ENCODE assay signal across 21 cellular contexts in genomic region chr6:50143011-50143719, GRCh38.
"Had no signal": no experiment of that assay in that cellular context is flagged by ENCODE, and none has a peak within 500 bp of the region (broad histone marks: within the 10 kb centered on the region; RNA-seq: fewer than 3 reads in every experiment).

No MANE protein-coding gene starts in this region.

- H2AFZ ChIP-seq: hepatocyte, parathyroid adenoma had no signal

- H3K36me3 ChIP-seq: colonic mucosa, left lung, neutrophil had no signal

- H3K4me3 ChIP-seq: colonic mucosa, hepatocyte, left lung, skin epidermis had no signal

- H3K9me3 ChIP-seq: colonic mucosa, left lung, neutrophil had no signal

- H3K27me3 ChIP-seq: colonic mucosa, hepatocyte, left lung, neutrophil had no signal

- H3K4me1 ChIP-seq: colonic mucosa, left lung, parathyroid adenoma had no signal

- FAIRE-seq: endometrium, keratinocyte had no signal

- H3K27ac ChIP-seq: colonic mucosa, hepatocyte, left lung, neutrophil, parathyroid adenoma, skin epidermis had no signal

- H3K9ac ChIP-seq: parathyroid adenoma had no signal

- ATAC-seq: left lung; naive thymus-derived CD4-positive, alpha-beta T cell; stimulated activated naive CD8-positive, alpha-beta T cell treated with anti-CD3 and anti-CD28 coated beads, Interleukin-15, amount 100 ng/mL, for 72 hours; T-cell had no signal

- H3K4me2 ChIP-seq: hepatocyte had no signal

- DNase-seq: activated CD4-positive, alpha-beta T cell treated with anti-CD3 and anti-CD28 coated beads, Interleukin-2, amount 50 U/mL, for 4 hours; activated CD4-positive, CD25-positive, alpha-beta regulatory T cell treated with anti-CD3 and anti-CD28 coated beads, Interleukin-2, amount 50 U/mL, for 72 hours; activated naive CD4-positive, alpha-beta T cell treated with anti-CD3 and anti-CD28 coated beads, Interleukin-2, amount 10 ng/mL, durations not matched to agents 7 days and 5 days; activated T-cell treated with anti-CD3 and anti-CD28 coated beads for 4 hours; central memory CD4-positive, alpha-beta T cell; colonic mucosa; left lung; naive thymus-derived CD4-positive, alpha-beta T cell; retina; stimulated activated CD4-positive, alpha-beta T cell treated with anti-CD3 and anti-CD28 coated beads, Interleukin-15, amount 100 ng/mL, for 24 hours; stimulated activated CD4-positive, alpha-beta T cell treated with anti-CD3 and anti-CD28 coated beads, Interleukin-4, amount 100 ng/mL, for 4 hours; stimulated activated CD8-positive, alpha-beta memory T cell treated with anti-CD3 and anti-CD28 coated beads, Interleukin-4, amount 100 ng/mL, for 48 hours; stimulated activated naive CD8-positive, alpha-beta T cell treated with anti-CD3 and anti-CD28 coated beads, Interleukin-15, amount 100 ng/mL, for 72 hours; T-cell; T-helper 9 cell had no signal

- H3K79me2 ChIP-seq: hepatocyte, parathyroid adenoma had no signal
